In the genomic region with DNA sequence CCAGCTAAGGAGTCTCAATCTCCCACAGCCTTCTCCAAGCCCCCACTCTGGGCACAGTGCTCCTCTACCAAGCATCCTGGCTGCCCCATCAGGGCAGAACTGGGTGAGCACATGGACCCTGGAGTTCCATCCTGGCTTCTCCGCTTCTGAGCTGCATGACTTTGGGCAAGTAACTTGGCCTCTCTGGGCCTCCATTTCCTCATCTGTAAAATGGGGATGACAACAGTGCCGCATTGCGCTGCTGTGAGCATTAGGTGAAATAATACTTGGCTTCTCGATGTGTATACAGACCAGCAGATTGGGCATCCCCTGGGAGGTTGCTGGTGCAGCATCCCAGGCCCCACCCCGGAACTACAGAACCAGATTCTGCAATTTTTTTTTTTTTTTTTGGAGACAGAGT, we compare ENCODE assay signal across 30 cellular contexts. TPM values are rescaled to one million over a fixed set of nuclear protein-coding genes. Genes with fewer than 3 reads are reported as not detected.
"Had no signal": no experiment of that assay in that cellular context is flagged by ENCODE, and none has a peak within 500 bp of the region (broad histone marks: within the 10 kb centered on the region; RNA-seq: fewer than 3 reads in every experiment).

No MANE protein-coding gene starts in this region.

- DNase-seq: activated CD4-positive, alpha-beta memory T cell treated with anti-CD3 and anti-CD28 coated beads, Interleukin-2, amount 10 ng/mL, durations not matched to agents 7 days and 5 days; activated CD4-positive, alpha-beta T cell treated with anti-CD3 and anti-CD28 coated beads for 36 hours; activated CD4-positive, alpha-beta T cell treated with anti-CD3 and anti-CD28 coated beads, Interleukin-2, amount 10 ng/mL, durations not matched to agents 24 days and 14 days; activated CD4-positive, CD25-positive, alpha-beta regulatory T cell; activated CD4-positive, CD25-positive, alpha-beta regulatory T cell treated with anti-CD3 and anti-CD28 coated beads, Interleukin-2, amount 50 U/mL, for 72 hours; activated CD8-positive, alpha-beta memory T cell treated with anti-CD3 and anti-CD28 coated beads, Interleukin-2, amount 50 U/mL, for 48 hours; activated gamma-delta T cell; activated naive CD4-positive, alpha-beta T cell; activated naive CD4-positive, alpha-beta T cell treated with anti-CD3 and anti-CD28 coated beads, Interleukin-2, amount 10 ng/mL, durations not matched to agents 7 days and 5 days; activated naive CD8-positive, alpha-beta T cell treated with anti-CD3 and anti-CD28 coated beads for 36 hours; activated naive CD8-positive, alpha-beta T cell treated with anti-CD3 and anti-CD28 coated beads, Interleukin-2, amount 50 U/mL, for 24 hours; activated T-cell treated with anti-CD3 and anti-CD28 coated beads for 4 hours; activated T-cell treated with anti-CD3 and anti-CD28 coated beads, Interleukin-2, amount 50 U/mL, for 24 hours; activated T-cell treated with anti-CD3 and anti-CD28 coated beads, Interleukin-2, amount 50 U/mL, for 72 hours; adrenal gland; amygdala; aorta; body of pancreas; caudate nucleus; cortex of kidney; dermis blood vessel endothelial cell; effector CD4-positive, alpha-beta T cell; foreskin keratinocyte; gastrocnemius medialis; glutamatergic neuron; heart right ventricle; T-helper 2 cell had no signal

- H3K36me3 Mint-ChIP-seq: activated naive CD4-positive, alpha-beta T cell treated with anti-CD3 and anti-CD28 coated beads, Interleukin-2, amount 10 ng/mL, durations not matched to agents 7 days and 5 days; activated naive CD8-positive, alpha-beta T cell treated with anti-CD3 and anti-CD28 coated beads for 36 hours had no signal

- ATAC-seq: activated CD4-positive, alpha-beta T cell treated with anti-CD3 and anti-CD28 coated beads for 36 hours; activated naive CD8-positive, alpha-beta T cell treated with anti-CD3 and anti-CD28 coated beads, Interleukin-2, amount 50 U/mL, for 24 hours; activated T-cell treated with anti-CD3 and anti-CD28 coated beads, Interleukin-2, amount 50 U/mL, for 72 hours; body of pancreas; foreskin keratinocyte; gastrocnemius medialis had no signal

- H3K9me3 Mint-ChIP-seq: activated CD4-positive, alpha-beta memory T cell treated with anti-CD3 and anti-CD28 coated beads, Interleukin-2, amount 10 ng/mL, durations not matched to agents 7 days and 5 days; activated CD4-positive, alpha-beta T cell treated with anti-CD3 and anti-CD28 coated beads, Interleukin-2, amount 10 ng/mL, durations not matched to agents 24 days and 14 days; activated naive CD4-positive, alpha-beta T cell treated with anti-CD3 and anti-CD28 coated beads, Interleukin-2, amount 10 ng/mL, durations not matched to agents 7 days and 5 days; activated naive CD8-positive, alpha-beta T cell treated with anti-CD3 and anti-CD28 coated beads for 36 hours; activated naive CD8-positive, alpha-beta T cell treated with anti-CD3 and anti-CD28 coated beads, Interleukin-2, amount 50 U/mL, for 24 hours; activated T-cell treated with anti-CD3 and anti-CD28 coated beads, Interleukin-2, amount 50 U/mL, for 24 hours; activated T-cell treated with anti-CD3 and anti-CD28 coated beads, Interleukin-2, amount 50 U/mL, for 72 hours had no signal

- H3K36me3 ChIP-seq: adrenal gland, esophagus muscularis mucosa, gastrocnemius medialis, heart right ventricle had no signal

- H3K27ac Mint-ChIP-seq: activated CD4-positive, alpha-beta memory T cell treated with anti-CD3 and anti-CD28 coated beads, Interleukin-2, amount 10 ng/mL, durations not matched to agents 7 days and 5 days; activated CD4-positive, alpha-beta T cell treated with anti-CD3 and anti-CD28 coated beads for 36 hours; activated CD4-positive, alpha-beta T cell treated with anti-CD3 and anti-CD28 coated beads, Interleukin-2, amount 10 ng/mL, durations not matched to agents 24 days and 14 days; activated naive CD4-positive, alpha-beta T cell treated with anti-CD3 and anti-CD28 coated beads, Interleukin-2, amount 10 ng/mL, durations not matched to agents 7 days and 5 days; activated naive CD8-positive, alpha-beta T cell treated with anti-CD3 and anti-CD28 coated beads for 36 hours; activated naive CD8-positive, alpha-beta T cell treated with anti-CD3 and anti-CD28 coated beads, Interleukin-2, amount 50 U/mL, for 24 hours; activated T-cell treated with anti-CD3 and anti-CD28 coated beads, Interleukin-2, amount 50 U/mL, for 24 hours; activated T-cell treated with anti-CD3 and anti-CD28 coated beads, Interleukin-2, amount 50 U/mL, for 72 hours had no signal

- H3K4me3 Mint-ChIP-seq: activated CD4-positive, alpha-beta memory T cell treated with anti-CD3 and anti-CD28 coated beads, Interleukin-2, amount 10 ng/mL, durations not matched to agents 7 days and 5 days; activated CD4-positive, alpha-beta T cell treated with anti-CD3 and anti-CD28 coated beads for 36 hours; activated CD4-positive, alpha-beta T cell treated with anti-CD3 and anti-CD28 coated beads, Interleukin-2, amount 10 ng/mL, durations not matched to agents 24 days and 14 days; activated naive CD4-positive, alpha-beta T cell treated with anti-CD3 and anti-CD28 coated beads, Interleukin-2, amount 10 ng/mL, durations not matched to agents 7 days and 5 days; activated naive CD8-positive, alpha-beta T cell treated with anti-CD3 and anti-CD28 coated beads for 36 hours; activated naive CD8-positive, alpha-beta T cell treated with anti-CD3 and anti-CD28 coated beads, Interleukin-2, amount 50 U/mL, for 24 hours; activated T-cell treated with anti-CD3 and anti-CD28 coated beads, Interleukin-2, amount 50 U/mL, for 24 hours; activated T-cell treated with anti-CD3 and anti-CD28 coated beads, Interleukin-2, amount 50 U/mL, for 72 hours had no signal

- H3K4me1 ChIP-seq: adrenal gland, body of pancreas, foreskin keratinocyte had no signal

- H3K9me3 ChIP-seq: adrenal gland, body of pancreas, esophagus muscularis mucosa, gastrocnemius medialis, heart right ventricle had no signal

- H3K4me1 Mint-ChIP-seq: activated CD4-positive, alpha-beta memory T cell treated with anti-CD3 and anti-CD28 coated beads, Interleukin-2, amount 10 ng/mL, durations not matched to agents 7 days and 5 days; activated CD4-positive, alpha-beta T cell treated with anti-CD3 and anti-CD28 coated beads for 36 hours; activated CD4-positive, alpha-beta T cell treated with anti-CD3 and anti-CD28 coated beads, Interleukin-2, amount 10 ng/mL, durations not matched to agents 24 days and 14 days; activated naive CD4-positive, alpha-beta T cell treated with anti-CD3 and anti-CD28 coated beads, Interleukin-2, amount 10 ng/mL, durations not matched to agents 7 days and 5 days; activated naive CD8-positive, alpha-beta T cell treated with anti-CD3 and anti-CD28 coated beads for 36 hours; activated naive CD8-positive, alpha-beta T cell treated with anti-CD3 and anti-CD28 coated beads, Interleukin-2, amount 50 U/mL, for 24 hours had no signal

- H3K27ac ChIP-seq: body of pancreas, esophagus muscularis mucosa, foreskin keratinocyte, gastrocnemius medialis, heart right ventricle had no signal

- H3K4me3 ChIP-seq: adrenal gland, body of pancreas, esophagus muscularis mucosa, gastrocnemius medialis, heart right ventricle had no signal

- FAIRE-seq: colon had no signal

- H3K27me3 ChIP-seq: adrenal gland, body of pancreas, esophagus muscularis mucosa, gastrocnemius medialis, heart right ventricle had no signal

RNA-seq across cellular contexts. Expression of gene RIPOR3, which starts 8.3 kb away (rescaled TPM):
- total RNA-seq: activated CD4-positive, alpha-beta memory T cell treated with anti-CD3 and anti-CD28 coated beads, Interleukin-2, amount 10 ng/mL, durations not matched to agents 7 days and 5 days; activated CD4-positive, alpha-beta T cell treated with anti-CD3 and anti-CD28 coated beads for 36 hours; activated CD4-positive, alpha-beta T cell treated with anti-CD3 and anti-CD28 coated beads, Interleukin-2, amount 10 ng/mL, durations not matched to agents 24 days and 14 days; activated naive CD8-positive, alpha-beta T cell treated with anti-CD3 and anti-CD28 coated beads for 36 hours; T-helper 1 cell treated with Interleukin-12 subunit alpha and Interleukin-12 subunit beta and Interleukin-4 antibody, amounts not matched to agents 30 ng/mL and 1 ng/mL, for 36 hours had no signal
